ENCODE assay signal across 2 cellular contexts in genomic region chr16:87051526-87052320, GRCh38.
TF ChIP-seq lines count a peak whose summit lies in the region.

No MANE protein-coding gene starts in this region.

TF ChIP-seq in IMR-90, 13 proteins besides CTCF, POLR2A, EP300 and RAD21:
- TF ChIP-seq BHLHE40 (IDR thresholded peaks at IDR 0.05; ENCODE audit: low read depth, low read length) (no peak), RFX5 (IDR thresholded peaks at IDR 0.05; ENCODE audit: low read depth, low read length) (no peak), SMC3 (IDR thresholded peaks at IDR 0.05; ENCODE audit: low read depth, low read length) (no peak), NFE2L2 (IDR thresholded peaks at IDR 0.05; ENCODE audit: low read depth, low read length) (no peak)

TF ChIP-seq in H1, 55 proteins besides CTCF, POLR2A, EP300 and RAD21:
- TF ChIP-seq JUND (IDR thresholded peaks at IDR 0.05; ENCODE audit: low read length), result no peak
- no peak for TF ChIP-seq CHD2 (IDR thresholded peaks at IDR 0.05; ENCODE audit: low read length)
- TF ChIP-seq EZH2 (IDR thresholded peaks at IDR 0.05; ENCODE audit: low read depth, low read length, severe bottlenecking), result no peak
- no peak for TF ChIP-seq HDAC6 (IDR thresholded peaks at IDR 0.05; ENCODE audit: low read depth, low read length)
- TF ChIP-seq GABPA (IDR thresholded peaks at IDR 0.05; ENCODE audit: borderline replicate concordance, insufficient read depth, low read length), result no peak
- no peak for TF ChIP-seq MAFK (IDR thresholded peaks at IDR 0.05; ENCODE audit: low read depth, low read length)
TF ChIP-seq in H1: peak in this region for 0.
